ENCODE assay signal across 1 cellular context in the genomic region with DNA sequence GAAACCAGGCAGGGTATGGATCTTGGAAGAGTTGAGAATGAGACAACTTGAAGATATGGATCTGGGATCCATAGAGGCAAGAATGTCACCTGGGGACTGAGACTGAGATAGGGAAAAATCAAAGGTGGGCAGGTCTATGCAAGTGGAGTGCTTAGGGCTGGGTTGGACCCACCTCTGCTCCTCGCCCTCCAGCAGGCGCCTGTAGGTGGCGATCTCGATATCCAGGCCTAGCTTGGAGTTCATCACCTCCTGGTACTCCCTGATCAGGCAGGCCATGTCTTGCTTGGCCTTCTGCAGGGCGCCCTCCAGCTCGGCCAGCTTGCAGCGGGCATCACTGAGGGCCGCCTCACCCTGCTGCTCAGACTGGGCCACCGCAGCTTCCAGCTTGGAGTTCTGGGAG.
TF ChIP-seq lines count a peak whose summit lies in the region.

No MANE protein-coding gene starts in this region.

TF ChIP-seq in HepG2, 621 proteins besides CTCF, POLR2A, EP300 and RAD21:
- TF ChIP-seq ZFX (CRISPR knock-in tag; IDR thresholded peaks at IDR 0.05; ENCODE audit: low read depth) = peak; percentile 34; the same call in 1 of the 2 replicates
